Comparison of ENCODE assay signal across 10 cellular contexts in the genomic region with DNA sequence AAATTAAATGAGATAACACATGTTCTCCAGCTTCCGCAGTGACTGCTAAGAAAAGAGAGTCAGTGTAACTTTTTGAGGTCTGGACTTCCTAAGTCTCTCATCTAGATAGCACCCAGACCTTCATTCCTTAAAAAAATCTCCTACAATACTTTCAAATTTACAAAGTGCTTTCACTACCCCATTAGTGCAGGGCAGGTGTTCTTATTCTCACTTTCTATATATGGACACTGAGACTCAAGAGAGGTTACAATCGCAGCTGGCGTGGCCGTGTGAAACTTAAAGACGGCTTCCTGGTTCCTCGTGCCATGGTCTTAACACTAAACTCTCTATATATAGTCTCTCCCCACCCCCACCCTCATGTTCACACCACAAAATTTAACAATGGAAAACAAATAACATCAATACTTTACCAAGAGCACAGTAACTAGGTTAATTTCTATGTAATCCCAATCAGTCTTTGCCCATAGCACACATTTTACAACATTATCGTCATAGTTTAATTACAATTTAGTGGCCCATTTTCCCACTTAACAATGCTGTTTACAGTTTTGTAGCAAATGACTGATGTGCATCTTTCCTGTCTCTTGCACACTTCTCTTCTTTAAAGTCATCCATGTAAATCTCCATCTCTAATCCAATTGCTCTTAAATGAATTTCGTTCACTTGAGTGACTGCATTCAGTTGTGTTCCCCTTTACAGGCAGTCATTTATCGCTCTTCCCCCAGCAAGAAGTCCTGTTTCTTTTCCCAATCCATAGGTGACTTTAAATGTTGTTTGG.
DNase-seq lines count a peak whose midpoint lies in the region; ATAC-seq lines count a peak whose summit lies in the region.
"Had no signal": no experiment of that assay in that cellular context is flagged by ENCODE, and none has a peak within 500 bp of the region (broad histone marks: within the 10 kb centered on the region; RNA-seq: fewer than 3 reads in every experiment).

No MANE protein-coding gene starts in this region.

- H3K27me3 ChIP-seq in HAP-1 (ENCODE audit: low read depth), result peaks cover 5% of the 10 kb centered on the region

- H3K4me1 Mint-ChIP-seq in memory B cell, result peaks cover 47% of the 10 kb centered on the region
- peaks cover 7% of the 10 kb centered on the region for H3K4me1 Mint-ChIP-seq in activated CD8-positive, alpha-beta T cell treated with anti-CD3 and anti-CD28 coated beads, Interleukin-2, amount 10 ng/mL, durations not matched to agents 7 days and 5 days (ENCODE audit: low read depth)

- H3K4me1 ChIP-seq in HAP-1, result peaks cover 1% of the 10 kb centered on the region

- DNase-seq in memory B cell (ENCODE audit: low spot score in 2 of 2) (peak in 1 of 2 donors; percentile 49), HAP-1 (ENCODE audit: low spot score in 2 of 2) (no peak), medulla oblongata (ENCODE audit: extremely low spot score) (no peak)
- no peak for DNase-seq in activated CD8-positive, alpha-beta T cell treated with anti-CD3 and anti-CD28 coated beads, Interleukin-2, amount 10 ng/mL, durations not matched to agents 7 days and 5 days
- DNase-seq in activated naive CD4-positive, alpha-beta T cell treated with Interleukin-2 at 50 U/mL for 16 hours, result no peak
- DNase-seq: activated naive CD8-positive, alpha-beta T cell treated with anti-CD3 and anti-CD28 coated beads, Interleukin-2, amount 10 ng/mL, durations not matched to agents 7 days and 5 days; NCI-H1417 had no signal

- H3K36me3 ChIP-seq in HAP-1 (replicated peaks), result no peaks in the 10 kb centered on the region

- peak overlapping the region; percentile 80 for H3K4me3 Mint-ChIP-seq in memory B cell
- H3K4me3 Mint-ChIP-seq in activated CD8-positive, alpha-beta T cell treated with anti-CD3 and anti-CD28 coated beads, Interleukin-2, amount 10 ng/mL, durations not matched to agents 7 days and 5 days, result no peak overlapping the region
- H3K4me3 Mint-ChIP-seq: activated naive CD8-positive, alpha-beta T cell treated with anti-CD3 and anti-CD28 coated beads, Interleukin-2, amount 10 ng/mL, durations not matched to agents 7 days and 5 days had no signal

- ATAC-seq in GM18907 (IDR thresholded peaks at IDR 0.05; ENCODE audit: unreplicated experiment), result peak; percentile 80
- ATAC-seq in HG02588 (IDR thresholded peaks at IDR 0.05; ENCODE audit: unreplicated experiment), result peak; percentile 82
- ATAC-seq in HG03558 (IDR thresholded peaks at IDR 0.05; ENCODE audit: extremely low read depth, unreplicated experiment), result peak; percentile 65
- ATAC-seq in memory B cell (ENCODE audit: low read depth), result peak; percentile 90
- ATAC-seq in activated CD8-positive, alpha-beta T cell treated with anti-CD3 and anti-CD28 coated beads, Interleukin-2, amount 10 ng/mL, durations not matched to agents 7 days and 5 days, result no peak

- H3K9me3 ChIP-seq in HAP-1, result no peaks in the 10 kb centered on the region

- CTCF ChIA-PET in activated CD8-positive, alpha-beta T cell treated with anti-CD3 and anti-CD28 coated beads, Interleukin-2, amount 10 ng/mL, durations not matched to agents 7 days and 5 days (lab: Charles Lee), result no interaction called here

- H3K27me3 Mint-ChIP-seq in memory B cell, result no peaks in the 10 kb centered on the region
- H3K27me3 Mint-ChIP-seq in activated CD8-positive, alpha-beta T cell treated with anti-CD3 and anti-CD28 coated beads, Interleukin-2, amount 10 ng/mL, durations not matched to agents 7 days and 5 days (ENCODE audit: low read depth), result peaks cover 9% of the 10 kb centered on the region

- no peaks in the 10 kb centered on the region for H3K36me3 Mint-ChIP-seq in memory B cell
- H3K36me3 Mint-ChIP-seq in activated CD8-positive, alpha-beta T cell treated with anti-CD3 and anti-CD28 coated beads, Interleukin-2, amount 10 ng/mL, durations not matched to agents 7 days and 5 days (ENCODE audit: low read depth), result no peaks in the 10 kb centered on the region
- H3K36me3 Mint-ChIP-seq: activated naive CD8-positive, alpha-beta T cell treated with anti-CD3 and anti-CD28 coated beads, Interleukin-2, amount 10 ng/mL, durations not matched to agents 7 days and 5 days had no signal

- no peaks in the 10 kb centered on the region for H3K9me3 Mint-ChIP-seq in memory B cell
- H3K9me3 Mint-ChIP-seq in activated CD8-positive, alpha-beta T cell treated with anti-CD3 and anti-CD28 coated beads, Interleukin-2, amount 10 ng/mL, durations not matched to agents 7 days and 5 days (ENCODE audit: insufficient read depth), result no peaks in the 10 kb centered on the region
- H3K9me3 Mint-ChIP-seq: activated naive CD8-positive, alpha-beta T cell treated with anti-CD3 and anti-CD28 coated beads, Interleukin-2, amount 10 ng/mL, durations not matched to agents 7 days and 5 days had no signal

- H3K4me3 ChIP-seq in HAP-1, result no peak overlapping the region

- in situ Hi-C loops in HAP-1 (cut with MboI; ENCODE audit: low sequenced_read_pairs), result no loop called here

- POLR2A ChIA-PET in activated CD8-positive, alpha-beta T cell treated with anti-CD3 and anti-CD28 coated beads, Interleukin-2, amount 10 ng/mL, durations not matched to agents 7 days and 5 days (lab: Charles Lee), result no interaction called here

- peak overlapping the region; percentile 89 for H3K27ac Mint-ChIP-seq in memory B cell
- H3K27ac Mint-ChIP-seq in activated CD8-positive, alpha-beta T cell treated with anti-CD3 and anti-CD28 coated beads, Interleukin-2, amount 10 ng/mL, durations not matched to agents 7 days and 5 days, result no peak overlapping the region
- H3K27ac Mint-ChIP-seq: activated naive CD8-positive, alpha-beta T cell treated with anti-CD3 and anti-CD28 coated beads, Interleukin-2, amount 10 ng/mL, durations not matched to agents 7 days and 5 days had no signal
